In the genomic region with DNA sequence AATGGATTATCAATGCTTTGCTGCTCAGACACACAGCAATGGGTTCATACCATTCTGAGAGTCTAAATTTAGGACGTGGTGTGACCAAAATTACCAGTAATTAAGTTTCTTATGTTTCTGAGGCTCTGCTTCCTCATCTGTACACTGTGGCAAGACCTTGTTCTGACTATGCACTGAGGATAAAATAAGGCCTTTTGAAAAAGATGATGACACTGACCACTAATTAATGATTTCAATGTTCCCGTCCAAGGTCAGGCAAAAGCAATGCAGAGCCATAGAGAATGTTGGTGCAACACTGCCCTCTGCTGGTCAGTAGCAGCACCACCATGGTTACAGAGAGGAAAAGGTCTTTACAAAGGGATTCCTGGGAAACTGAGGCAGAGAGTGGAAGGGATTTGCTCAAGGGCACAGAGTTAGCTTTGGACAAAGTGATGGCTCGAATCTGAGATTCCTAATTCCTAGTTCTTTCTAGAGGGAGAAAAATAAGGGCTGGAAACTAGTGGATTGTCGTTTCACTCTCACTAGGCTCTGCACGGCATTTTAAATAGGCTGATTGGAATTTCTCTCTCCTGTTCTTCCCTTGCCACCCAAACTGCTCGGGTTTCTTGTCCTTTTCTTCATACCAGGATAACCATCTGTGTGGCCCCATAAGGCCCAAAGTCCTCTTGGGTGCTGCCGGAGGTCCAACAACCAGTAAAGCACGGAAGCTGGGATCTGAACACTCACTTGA, we compare ENCODE assay signal across 9 cellular contexts. TPM values are rescaled to one million over a fixed set of nuclear protein-coding genes. Genes with fewer than 3 reads are reported as not detected.
DNase-seq lines count a peak whose midpoint lies in the region; ATAC-seq, FAIRE-seq and TF ChIP-seq lines count a peak whose summit lies in the region.
"Had no signal": no experiment of that assay in that cellular context is flagged by ENCODE, and none has a peak within 500 bp of the region (broad histone marks: within the 10 kb centered on the region; RNA-seq: fewer than 3 reads in every experiment).

No MANE protein-coding gene starts in this region.

- H3K4me3 Mint-ChIP-seq in activated T-helper 1 cell treated with anti-CD3 and anti-CD28 coated beads, Interleukin-12 subunit alpha, Interleukin-12 subunit beta, Interleukin-2, Interleukin-4 antibody, amounts not matched to agents 30 ng/mL and 10 ng/mL and 1 ng/mL, durations not matched to agents 14 hours and 24 hours and 36 hours: no peak overlapping the region
- no peak overlapping the region for H3K4me3 Mint-ChIP-seq in type B pancreatic cell

- H3K9me3 Mint-ChIP-seq in activated T-helper 1 cell treated with anti-CD3 and anti-CD28 coated beads, Interleukin-12 subunit alpha, Interleukin-12 subunit beta, Interleukin-2, Interleukin-4 antibody, amounts not matched to agents 30 ng/mL and 10 ng/mL and 1 ng/mL, durations not matched to agents 14 hours and 24 hours and 36 hours: no peaks in the 10 kb centered on the region
- no peaks in the 10 kb centered on the region for H3K9me3 Mint-ChIP-seq in type B pancreatic cell

- intact Hi-C loops in PC-3 (cut with micrococcal nuclease): loop anchor here (1.0 to 10.0 kb wide), 6 partner anchors 50 to 526 kb away; a partner anchor contains a TSS
- intact Hi-C loops in activated T-helper 1 cell treated with anti-CD3 and anti-CD28 coated beads, Interleukin-12 subunit alpha, Interleukin-12 subunit beta, Interleukin-2, Interleukin-4 antibody, amounts not matched to agents 30 ng/mL and 10 ng/mL and 1 ng/mL, durations not matched to agents 14 hours and 24 hours and 36 hours (cut with micrococcal nuclease): loop anchor here (1.0 to 10.0 kb wide), 8 partner anchors 19 to 526 kb away; no protein-coding TSS in a partner anchor

- H3K9me3 ChIP-seq in AG04450 (ENCODE audit: control insufficient read depth, insufficient read depth, low read length) (no peaks in the 10 kb centered on the region), PC-3 (ENCODE audit: low read length) (no peaks in the 10 kb centered on the region)

- no peaks in the 10 kb centered on the region for H3K9me2 ChIP-seq in PC-3 (replicated peaks; ENCODE audit: low read length)

- no TSS peak for BruUV-seq in PC-3 (replicated peaks; lab: Mats Ljungman, UMichigan)

- no peaks in the 10 kb centered on the region for H3K79me2 ChIP-seq in PC-3 (ENCODE audit: low read length)

- peaks cover 8% of the 10 kb centered on the region for H3K4me1 Mint-ChIP-seq in activated T-helper 1 cell treated with anti-CD3 and anti-CD28 coated beads, Interleukin-12 subunit alpha, Interleukin-12 subunit beta, Interleukin-2, Interleukin-4 antibody, amounts not matched to agents 30 ng/mL and 10 ng/mL and 1 ng/mL, durations not matched to agents 14 hours and 24 hours and 36 hours (ENCODE audit: low read depth)
- peaks cover 5% of the 10 kb centered on the region for H3K4me1 Mint-ChIP-seq in type B pancreatic cell (ENCODE audit: unreplicated experiment)

- POLR2A ChIA-PET in AG04450 (lab: Yijun Ruan, JAX): no interaction called here
- POLR2A ChIA-PET in PC-3 (lab: Charles Lee; ENCODE audit: unreplicated experiment): no interaction called here

- DNase-seq in AG04450 (ENCODE audit: low read depth, low spot score) (peak; percentile 26), GM18507 (ENCODE audit: extremely low spot score, insufficient read length, low read depth) (peak; percentile 54), HT1080 (ENCODE audit: low read depth) (peak; percentile 34), PC-3 (peak; percentile 77), fibroblast of the aortic adventitia (ENCODE audit: low read depth) (peak; percentile 75), nucleus accumbens (lab: John Stamatoyannopoulos, UW) (peak in 47 of 56 donors; percentile 8 to 86 (median 42)), type B pancreatic cell (ENCODE audit: extremely low spot score, unreplicated experiment) (no peak)
- peak; percentile 40 for DNase-seq in activated T-helper 1 cell treated with anti-CD3 and anti-CD28 coated beads, Interleukin-12 subunit alpha, Interleukin-12 subunit beta, Interleukin-2, Interleukin-4 antibody, amounts not matched to agents 30 ng/mL and 10 ng/mL and 1 ng/mL, durations not matched to agents 14 hours and 24 hours and 36 hours (ENCODE audit: low spot score)

- ATAC-seq in PC-3: peak; percentile 84

- H3F3A ChIP-seq in PC-3 (ENCODE audit: low read length, unreplicated experiment): no peaks in the 10 kb centered on the region

- no peak overlapping the region for H3K9ac ChIP-seq in PC-3 (ENCODE audit: low read length)

- no peaks in the 10 kb centered on the region for H3K4me1 ChIP-seq in PC-3 (ENCODE audit: insufficient read depth, low read length)

- peaks cover 4% of the 10 kb centered on the region for H3K27me3 Mint-ChIP-seq in activated T-helper 1 cell treated with anti-CD3 and anti-CD28 coated beads, Interleukin-12 subunit alpha, Interleukin-12 subunit beta, Interleukin-2, Interleukin-4 antibody, amounts not matched to agents 30 ng/mL and 10 ng/mL and 1 ng/mL, durations not matched to agents 14 hours and 24 hours and 36 hours (ENCODE audit: insufficient read depth)
- H3K27me3 Mint-ChIP-seq in type B pancreatic cell: no peaks in the 10 kb centered on the region

- no peak overlapping the region for H3K4me3 ChIP-seq in AG04450 (ENCODE audit: low read depth, low read length)
- no peak overlapping the region for H3K4me3 ChIP-seq in PC-3 (ENCODE audit: low read length)
- no peak overlapping the region for H3K4me3 ChIP-seq in fibroblast of the aortic adventitia (ENCODE audit: low read depth, low read length)
- H3K4me3 ChIP-seq: skin epidermis had no signal

- H3K27ac Mint-ChIP-seq in activated T-helper 1 cell treated with anti-CD3 and anti-CD28 coated beads, Interleukin-12 subunit alpha, Interleukin-12 subunit beta, Interleukin-2, Interleukin-4 antibody, amounts not matched to agents 30 ng/mL and 10 ng/mL and 1 ng/mL, durations not matched to agents 14 hours and 24 hours and 36 hours: peak overlapping the region; percentile 21
- no peak overlapping the region for H3K27ac Mint-ChIP-seq in type B pancreatic cell

- H3K4me2 ChIP-seq in PC-3 (ENCODE audit: low read length): no peak overlapping the region

- FAIRE-seq in GM18507 (lab: Jason Lieb, UNC): peak; percentile 89

- H3K27me3 ChIP-seq in AG04450 (ENCODE audit: control insufficient read depth, insufficient read depth, low read length): no peaks in the 10 kb centered on the region
- no peaks in the 10 kb centered on the region for H3K27me3 ChIP-seq in PC-3 (ENCODE audit: low read length)

- TF ChIP-seq CTCF in AG04450 (IDR thresholded peaks at IDR 0.05; ENCODE audit: low read depth, low read length): peak; percentile 94
- peak; percentile 99 for TF ChIP-seq CTCF in PC-3 (conservative IDR thresholded peaks at IDR 0.05; ENCODE audit: low read depth, low read length)
- peak; percentile 95 for TF ChIP-seq CTCF in fibroblast of the aortic adventitia (IDR thresholded peaks at IDR 0.05; ENCODE audit: insufficient read depth, low read length)
- TF ChIP-seq CTCF in type B pancreatic cell (conservative IDR thresholded peaks at IDR 0.05): peak; percentile 99

- no peaks in the 10 kb centered on the region for H3K36me3 ChIP-seq in PC-3 (ENCODE audit: low read depth, low read length)

- H2AFZ ChIP-seq in PC-3 (ENCODE audit: low read length): no peak overlapping the region

- no peaks in the 10 kb centered on the region for H4K20me1 ChIP-seq in PC-3 (ENCODE audit: low read length)

- CTCF ChIA-PET in AG04450 (lab: Charles Lee) (interaction anchor here (0.6 to 3.6 kb wide), 15 partner anchors 10 to 529 kb away, joined by 3 to 15 read pairs (median 4); a partner anchor contains a TSS), PC-3 (lab: Charles Lee) (interaction anchor here (0.6 to 1.0 kb wide), 2 partner anchors 50 to 105 kb away, joined by 3 to 5 read pairs; no protein-coding TSS in a partner anchor)

- no peak overlapping the region for H3K27ac ChIP-seq in AG04450 (ENCODE audit: low read depth, low read length)
- H3K27ac ChIP-seq in PC-3 (ENCODE audit: low read length): no peak overlapping the region
- H3K27ac ChIP-seq: skin epidermis had no signal

- H3K36me3 Mint-ChIP-seq in activated T-helper 1 cell treated with anti-CD3 and anti-CD28 coated beads, Interleukin-12 subunit alpha, Interleukin-12 subunit beta, Interleukin-2, Interleukin-4 antibody, amounts not matched to agents 30 ng/mL and 10 ng/mL and 1 ng/mL, durations not matched to agents 14 hours and 24 hours and 36 hours (ENCODE audit: low read depth): no peaks in the 10 kb centered on the region
- H3K36me3 Mint-ChIP-seq in type B pancreatic cell: no peaks in the 10 kb centered on the region

RNA-seq across cellular contexts. Expression of a gene that starts 22.3 kb away (rescaled TPM):
- 0.48 and 0.50 TPM in 2 replicates for polyA plus RNA-seq in AG04450 (2011; rRNA removed)
- polyA minus RNA-seq in AG04450 (2011; rRNA and poly(A)+ RNA removed): 0.09 and 0.17 TPM in 2 replicates
- not detected in 2 replicates for total RNA-seq in HT1080 (2014; rRNA removed; shearing (Covaris generic))
- polyA plus RNA-seq in HT1080 (2015; cell fraction: cytosol; rRNA removed): 0.02 TPM in 1 of 2 replicates, not detected in the other
- polyA plus RNA-seq in HT1080 (2015; cell fraction: nucleus; rRNA removed): 0.02 TPM in 1 of 2 replicates, not detected in the other
- 1.6 and 6.0 TPM in 2 replicates for total RNA-seq in PC-3 (2014; rRNA removed)
- total RNA-seq in activated T-helper 1 cell treated with anti-CD3 and anti-CD28 coated beads, Interleukin-12 subunit alpha, Interleukin-12 subunit beta, Interleukin-2, Interleukin-4 antibody, amounts not matched to agents 30 ng/mL and 10 ng/mL and 1 ng/mL, durations not matched to agents 14 hours and 24 hours and 36 hours: 7.3 and 8.0 TPM in 2 replicates
- total RNA-seq in fibroblast of the aortic adventitia (ENCODE audit: low replicate concordance): 0.18 and 9.1 TPM in 2 replicates
- total RNA-seq in type B pancreatic cell (ENCODE audit: low replicate concordance): 1.9 TPM in 1 of 2 replicates, not detected in the other
